ENCODE assay signal across 8 cellular contexts in genomic region chr1:111334169-111334568, GRCh38. TPM values are rescaled to one million over a fixed set of nuclear protein-coding genes. Genes with fewer than 3 reads are reported as not detected.
DNase-seq lines count a peak whose midpoint lies in the region; ATAC-seq and TF ChIP-seq lines count a peak whose summit lies in the region.

No MANE protein-coding gene starts in this region.

- no peaks in the 10 kb centered on the region for H3K4me1 ChIP-seq in GM23338 (ENCODE audit: insufficient read depth)
- H3K4me1 ChIP-seq in PC-3 (ENCODE audit: insufficient read depth, low read length) = no peaks in the 10 kb centered on the region

- H3K4me3 ChIP-seq in GM23338 = no peak overlapping the region
- H3K4me3 ChIP-seq in PC-3 (ENCODE audit: low read length) = no peak overlapping the region

- H2AFZ ChIP-seq in GM23338 (no peak overlapping the region), PC-3 (ENCODE audit: low read length) (no peak overlapping the region)

- H3K4me1 Mint-ChIP-seq in GM23338 = no peaks in the 10 kb centered on the region
- H3K4me1 Mint-ChIP-seq in activated naive CD8-positive, alpha-beta T cell treated with anti-CD3 and anti-CD28 coated beads for 36 hours = peaks cover 6% of the 10 kb centered on the region

- DNase-seq in AML-193 (lab: John Stamatoyannopoulos, UW) (peak; percentile 26 to 31), GM23338 (ENCODE audit: low spot score) (peak; percentile 80), PC-3 (peak; percentile 78), iPS-NIHi11 (ENCODE audit: low spot score) (peak; percentile 46), NCI-H146 (lab: John Stamatoyannopoulos, UW) (no peak)
- DNase-seq in activated naive CD8-positive, alpha-beta T cell treated with anti-CD3 and anti-CD28 coated beads for 36 hours = peak; percentile 35
- peak; percentile 26 for DNase-seq in stimulated activated CD8-positive, alpha-beta memory T cell treated with anti-CD3 and anti-CD28 coated beads, Interleukin-15, amount 100 ng/mL, for 1 hour (ENCODE audit: low read depth)

- ATAC-seq in GM23338 = peak; percentile 91
- peak; percentile 88 for ATAC-seq in PC-3
- ATAC-seq in HG03135 (IDR thresholded peaks at IDR 0.05; ENCODE audit: unreplicated experiment) = no peak

- no peak overlapping the region for H3K27ac Mint-ChIP-seq in GM23338
- H3K27ac Mint-ChIP-seq in activated naive CD8-positive, alpha-beta T cell treated with anti-CD3 and anti-CD28 coated beads for 36 hours = no peak overlapping the region

- no peaks in the 10 kb centered on the region for H3K9me3 ChIP-seq in PC-3 (ENCODE audit: low read length)

- intact Hi-C loops in PC-3 (cut with micrococcal nuclease) = loop anchor here (1.0 to 5.0 kb wide), 2 partner anchors 111 to 302 kb away; no protein-coding TSS in a partner anchor

- peaks cover 30% of the 10 kb centered on the region for H3K9me3 Mint-ChIP-seq in GM23338
- peaks cover 20% of the 10 kb centered on the region for H3K9me3 Mint-ChIP-seq in activated naive CD8-positive, alpha-beta T cell treated with anti-CD3 and anti-CD28 coated beads for 36 hours

- no peak overlapping the region for H3K9ac ChIP-seq in PC-3 (ENCODE audit: low read length)

- H3K27me3 Mint-ChIP-seq in GM23338 (ENCODE audit: insufficient read depth, low read depth, poor library complexity) = peaks cover 8% of the 10 kb centered on the region
- no peaks in the 10 kb centered on the region for H3K27me3 Mint-ChIP-seq in activated naive CD8-positive, alpha-beta T cell treated with anti-CD3 and anti-CD28 coated beads for 36 hours

- peaks cover 2% of the 10 kb centered on the region; the same call in 1 of the 2 replicates for H3K9me2 ChIP-seq in GM23338 (ENCODE audit: insufficient read depth)
- no peaks in the 10 kb centered on the region for H3K9me2 ChIP-seq in PC-3 (replicated peaks; ENCODE audit: low read length)

- H3K36me3 ChIP-seq in GM23338 (ENCODE audit: insufficient read depth) (no peaks in the 10 kb centered on the region), PC-3 (ENCODE audit: low read depth, low read length) (no peaks in the 10 kb centered on the region)

- no peak overlapping the region for H3K4me3 Mint-ChIP-seq in GM23338
- H3K4me3 Mint-ChIP-seq in activated naive CD8-positive, alpha-beta T cell treated with anti-CD3 and anti-CD28 coated beads for 36 hours = no peak overlapping the region

- CTCF ChIA-PET in PC-3 (lab: Charles Lee) = interaction anchor here (0.5 to 1.4 kb wide), 6 partner anchors 99 to 417 kb away, joined by 3 to 7 read pairs (median 3); no protein-coding TSS in a partner anchor

- H3K4me2 ChIP-seq in GM23338 (no peak overlapping the region), PC-3 (ENCODE audit: low read length) (no peak overlapping the region)

- POLR2A ChIA-PET in PC-3 (lab: Charles Lee; ENCODE audit: unreplicated experiment) = no interaction called here

- H4K20me1 ChIP-seq in GM23338 (replicated peaks; ENCODE audit: insufficient read depth) = no peaks in the 10 kb centered on the region
- no peaks in the 10 kb centered on the region for H4K20me1 ChIP-seq in PC-3 (ENCODE audit: low read length)

- H3K27me3 ChIP-seq in GM23338 (ENCODE audit: insufficient read depth) = no peaks in the 10 kb centered on the region
- no peaks in the 10 kb centered on the region for H3K27me3 ChIP-seq in PC-3 (ENCODE audit: low read length)

- peaks cover 4% of the 10 kb centered on the region for H3K36me3 Mint-ChIP-seq in GM23338 (ENCODE audit: low read depth)
- peaks cover 18% of the 10 kb centered on the region for H3K36me3 Mint-ChIP-seq in activated naive CD8-positive, alpha-beta T cell treated with anti-CD3 and anti-CD28 coated beads for 36 hours

- H3K79me2 ChIP-seq in GM23338 (replicated peaks; ENCODE audit: insufficient read depth) (no peaks in the 10 kb centered on the region), PC-3 (ENCODE audit: low read length) (no peaks in the 10 kb centered on the region)

- H3F3A ChIP-seq in GM23338 (replicated peaks; ENCODE audit: low read depth) = no peaks in the 10 kb centered on the region
- no peaks in the 10 kb centered on the region for H3F3A ChIP-seq in PC-3 (ENCODE audit: low read length, unreplicated experiment)

- BruUV-seq in PC-3 (replicated peaks; lab: Mats Ljungman, UMichigan) = no TSS peak

- TF ChIP-seq CTCF in GM23338 (conservative IDR thresholded peaks at IDR 0.05; ENCODE audit: low read depth in 2 of 2) = peak; percentile 83 to 86
- TF ChIP-seq CTCF in PC-3 (conservative IDR thresholded peaks at IDR 0.05; ENCODE audit: low read depth, low read length) = peak; percentile 90

- H3K27ac ChIP-seq in GM23338 (ENCODE audit: low read depth) (no peak overlapping the region), PC-3 (ENCODE audit: low read length) (no peak overlapping the region)

TF ChIP-seq in GM23338, 12 proteins besides CTCF, POLR2A, EP300 and RAD21 (continues in another document):
- TF ChIP-seq POLR2AphosphoS5 (IDR thresholded peaks at IDR 0.05; ENCODE audit: low read depth) (no peak), EZH2 (IDR thresholded peaks at IDR 0.05; ENCODE audit: low read depth, unreplicated experiment) (no peak), CREB1 (CRISPR knock-in tag; IDR thresholded peaks at IDR 0.05; ENCODE audit: low read depth) (no peak), NANOG (IDR thresholded peaks at IDR 0.05; ENCODE audit: borderline replicate concordance) (no peak), EZH2phosphoT487 (IDR thresholded peaks at IDR 0.05; ENCODE audit: unreplicated experiment) (no peak), ZNF114 (CRISPR knock-in tag; IDR thresholded peaks at IDR 0.05) (no peak), ZNF331 (CRISPR knock-in tag; IDR thresholded peaks at IDR 0.05; ENCODE audit: low read depth) (no peak), JUNB (IDR thresholded peaks at IDR 0.05; ENCODE audit: unreplicated experiment) (no peak)
- TF ChIP-seq, protein P1, sequence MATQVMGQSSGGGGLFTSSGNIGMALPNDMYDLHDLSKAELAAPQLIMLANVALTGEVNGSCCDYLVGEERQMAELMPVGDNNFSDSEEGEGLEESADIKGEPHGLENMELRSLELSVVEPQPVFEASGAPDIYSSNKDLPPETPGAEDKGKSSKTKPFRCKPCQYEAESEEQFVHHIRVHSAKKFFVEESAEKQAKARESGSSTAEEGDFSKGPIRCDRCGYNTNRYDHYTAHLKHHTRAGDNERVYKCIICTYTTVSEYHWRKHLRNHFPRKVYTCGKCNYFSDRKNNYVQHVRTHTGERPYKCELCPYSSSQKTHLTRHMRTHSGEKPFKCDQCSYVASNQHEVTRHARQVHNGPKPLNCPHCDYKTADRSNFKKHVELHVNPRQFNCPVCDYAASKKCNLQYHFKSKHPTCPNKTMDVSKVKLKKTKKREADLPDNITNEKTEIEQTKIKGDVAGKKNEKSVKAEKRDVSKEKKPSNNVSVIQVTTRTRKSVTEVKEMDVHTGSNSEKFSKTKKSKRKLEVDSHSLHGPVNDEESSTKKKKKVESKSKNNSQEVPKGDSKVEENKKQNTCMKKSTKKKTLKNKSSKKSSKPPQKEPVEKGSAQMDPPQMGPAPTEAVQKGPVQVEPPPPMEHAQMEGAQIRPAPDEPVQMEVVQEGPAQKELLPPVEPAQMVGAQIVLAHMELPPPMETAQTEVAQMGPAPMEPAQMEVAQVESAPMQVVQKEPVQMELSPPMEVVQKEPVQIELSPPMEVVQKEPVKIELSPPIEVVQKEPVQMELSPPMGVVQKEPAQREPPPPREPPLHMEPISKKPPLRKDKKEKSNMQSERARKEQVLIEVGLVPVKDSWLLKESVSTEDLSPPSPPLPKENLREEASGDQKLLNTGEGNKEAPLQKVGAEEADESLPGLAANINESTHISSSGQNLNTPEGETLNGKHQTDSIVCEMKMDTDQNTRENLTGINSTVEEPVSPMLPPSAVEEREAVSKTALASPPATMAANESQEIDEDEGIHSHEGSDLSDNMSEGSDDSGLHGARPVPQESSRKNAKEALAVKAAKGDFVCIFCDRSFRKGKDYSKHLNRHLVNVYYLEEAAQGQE (IDR thresholded peaks at IDR 0.05; ENCODE audit: unreplicated experiment) = no peak

RNA-seq across cellular contexts. Expression of gene CHIA, which starts 43.5 kb away (rescaled TPM):
- total RNA-seq in GM23338 (2014; rRNA removed; shearing (Covaris generic)) = not detected in 2 replicates
- polyA plus RNA-seq in GM23338 (2016; fragmentation: Nextera tagmentation; extraction: Ambion mirVana) = not detected in 2 replicates
- total RNA-seq in PC-3 (2014; rRNA removed) = not detected in 2 replicates
- not detected for total RNA-seq in activated naive CD8-positive, alpha-beta T cell treated with anti-CD3 and anti-CD28 coated beads for 36 hours
